In the genomic region with DNA sequence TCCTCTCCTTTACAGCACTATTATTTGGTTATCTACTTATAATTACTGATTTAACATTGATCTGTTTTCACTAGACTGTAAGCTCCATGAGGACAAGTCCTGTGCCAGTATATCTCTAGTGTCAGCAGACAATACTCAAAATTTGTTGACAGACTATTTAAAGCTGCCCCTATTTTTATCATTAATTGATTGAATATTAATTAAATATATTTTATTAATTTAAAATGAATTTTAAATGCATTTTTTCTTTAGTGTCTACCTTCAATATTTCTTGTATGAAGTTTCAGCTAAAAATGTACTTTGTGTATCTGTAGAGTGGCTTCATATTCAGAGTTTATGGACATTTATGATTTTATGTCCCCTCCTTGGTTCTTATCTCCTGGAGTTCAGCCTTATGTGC, we compare ENCODE assay signal across 3 cellular contexts.
"Had no signal": no experiment of that assay in that cellular context is flagged by ENCODE, and none has a peak within 500 bp of the region (broad histone marks: within the 10 kb centered on the region; RNA-seq: fewer than 3 reads in every experiment).

No MANE protein-coding gene starts in this region.

- ATAC-seq: GM12878 had no signal

- DNase-seq: GDM1, GF-D8 had no signal

- H3K4me3 ChIP-seq: GM12878 had no signal
